ENCODE assay signal across 8 cellular contexts in genomic region chr5:109455598-109456096, GRCh38. TPM values are rescaled to one million over a fixed set of nuclear protein-coding genes. Genes with fewer than 3 reads are reported as not detected.
DNase-seq lines count a peak whose midpoint lies in the region; ATAC-seq and TF ChIP-seq lines count a peak whose summit lies in the region.

No MANE protein-coding gene starts in this region.

- no peaks in the 10 kb centered on the region for H3K27me3 ChIP-seq in ectodermal cell (ENCODE audit: control insufficient read depth, insufficient read depth, low read length, poor library complexity, severe bottlenecking)

- peak overlapping the region; percentile 57 to 72 for H3K4me3 Mint-ChIP-seq in activated T-cell treated with anti-CD3 and anti-CD28 coated beads, Interleukin-2, amount 50 U/mL, for 72 hours
- no peak overlapping the region for H3K4me3 Mint-ChIP-seq in nephron

- peak overlapping the region; percentile 35 for H3K27ac Mint-ChIP-seq in activated T-cell treated with anti-CD3 and anti-CD28 coated beads, Interleukin-2, amount 50 U/mL, for 72 hours
- H3K27ac Mint-ChIP-seq in nephron = peak overlapping the region; percentile 65 to 80 (median 66)

- peak overlapping the region; percentile 33 for H3K27ac ChIP-seq in ectodermal cell (ENCODE audit: insufficient read depth, low read depth, low read length, poor library complexity, severe bottlenecking)

- H3K9me3 Mint-ChIP-seq in activated T-cell treated with anti-CD3 and anti-CD28 coated beads, Interleukin-2, amount 50 U/mL, for 72 hours = peaks cover 0 to 3% of the 10 kb centered on the region in 2 donors
- H3K9me3 Mint-ChIP-seq in nephron = peaks cover 15% of the 10 kb centered on the region

- TF ChIP-seq CTCF in nephron (IDR thresholded peaks at IDR 0.05; ENCODE audit: unreplicated experiment in 3 of 3) = no peak

- H3K4me3 ChIP-seq in ectodermal cell (ENCODE audit: insufficient read depth, low read depth, low read length) = no peak overlapping the region

- DNase-seq in activated T-cell treated with anti-CD3 and anti-CD28 coated beads, Interleukin-2, amount 50 U/mL, for 72 hours = peak; percentile 19 to 30
- DNase-seq in activated T-cell treated with anti-CD3 and anti-CD28 coated beads for 4 hours (no peak), NCI-H510A (lab: John Stamatoyannopoulos, UW) (peak; percentile 13), occipital lobe (lab: John Stamatoyannopoulos, UW) (no peak)
- DNase-seq in stimulated activated CD4-positive, alpha-beta T cell treated with anti-CD3 and anti-CD28 coated beads, Interleukin-2, amount 100 ng/mL, for 48 hours = no peak

- H3K36me3 Mint-ChIP-seq in activated T-cell treated with anti-CD3 and anti-CD28 coated beads, Interleukin-2, amount 50 U/mL, for 72 hours (ENCODE audit: insufficient read depth in 2 of 2) = peaks cover 1 to 6% of the 10 kb centered on the region in 2 donors
- H3K36me3 Mint-ChIP-seq in nephron (ENCODE audit: low read depth) = no peaks in the 10 kb centered on the region

- 89 to 90% methylated on average over 3 of the region's 3 CpGs for WGBS in ectodermal cell, 2 experiments

- H3K4me1 Mint-ChIP-seq in activated T-cell treated with anti-CD3 and anti-CD28 coated beads, Interleukin-2, amount 50 U/mL, for 72 hours (ENCODE audit: low read depth) = peaks cover 7% of the 10 kb centered on the region
- H3K4me1 Mint-ChIP-seq in nephron = peaks cover 14% of the 10 kb centered on the region

- no peaks in the 10 kb centered on the region for H3K36me3 ChIP-seq in ectodermal cell (ENCODE audit: control insufficient read depth, insufficient read depth, low read length)

- no peaks in the 10 kb centered on the region for H3K9me3 ChIP-seq in ectodermal cell (ENCODE audit: control insufficient read depth, low read length)

- ATAC-seq in activated T-cell treated with anti-CD3 and anti-CD28 coated beads, Interleukin-2, amount 50 U/mL, for 72 hours (replicated peaks in 1 of 2) = peak; percentile 100
- peak; percentile 100 for ATAC-seq in HG02678 (IDR thresholded peaks at IDR 0.05; ENCODE audit: unreplicated experiment)

- peaks cover 12% of the 10 kb centered on the region for H3K27me3 Mint-ChIP-seq in activated T-cell treated with anti-CD3 and anti-CD28 coated beads, Interleukin-2, amount 50 U/mL, for 72 hours (ENCODE audit: low read depth)
- peaks cover 4% of the 10 kb centered on the region for H3K27me3 Mint-ChIP-seq in nephron (ENCODE audit: low read depth)

- H3K4me1 ChIP-seq in ectodermal cell (ENCODE audit: control insufficient read depth, insufficient read depth, low read length) = no peaks in the 10 kb centered on the region

RNA-seq across cellular contexts. Expression of gene PJA2, which starts 45.9 kb away (rescaled TPM):
- total RNA-seq in activated T-cell treated with anti-CD3 and anti-CD28 coated beads, Interleukin-2, amount 50 U/mL, for 72 hours = 10 to 100 TPM; 62.5 to 66.2 TPM
- polyA plus RNA-seq in ectodermal cell (2013, experiment 1 of 4) = 60.8 TPM
- polyA plus RNA-seq in ectodermal cell (2013, experiment 2 of 4) = 62.7 TPM
- 55.4 TPM for polyA plus RNA-seq in ectodermal cell (2013, experiment 3 of 4)
- 63.3 TPM for polyA plus RNA-seq in ectodermal cell (2013, experiment 4 of 4)
- 299 TPM for total RNA-seq in occipital lobe

Comparison
In these comparisons a context has a peak if more than half of its experiments do, and no peak if none do; other contexts are left out.
1. DNase-seq: peak in activated T-cell treated with anti-CD3 and anti-CD28 coated beads, Interleukin-2, amount 50 U/mL, for 72 hours (2 of 2) and NCI-H510A (single experiment); none in activated T-cell treated with anti-CD3 and anti-CD28 coated beads for 4 hours (single experiment), occipital lobe (single experiment) and stimulated activated CD4-positive, alpha-beta T cell treated with anti-CD3 and anti-CD28 coated beads, Interleukin-2, amount 100 ng/mL, for 48 hours (0 of 2).
2. H3K4me3 Mint-ChIP-seq: peak in activated T-cell treated with anti-CD3 and anti-CD28 coated beads, Interleukin-2, amount 50 U/mL, for 72 hours (2 of 2); none in nephron (0 of 3).